10 cellular contexts compared by ENCODE assay signal in the genomic region with DNA sequence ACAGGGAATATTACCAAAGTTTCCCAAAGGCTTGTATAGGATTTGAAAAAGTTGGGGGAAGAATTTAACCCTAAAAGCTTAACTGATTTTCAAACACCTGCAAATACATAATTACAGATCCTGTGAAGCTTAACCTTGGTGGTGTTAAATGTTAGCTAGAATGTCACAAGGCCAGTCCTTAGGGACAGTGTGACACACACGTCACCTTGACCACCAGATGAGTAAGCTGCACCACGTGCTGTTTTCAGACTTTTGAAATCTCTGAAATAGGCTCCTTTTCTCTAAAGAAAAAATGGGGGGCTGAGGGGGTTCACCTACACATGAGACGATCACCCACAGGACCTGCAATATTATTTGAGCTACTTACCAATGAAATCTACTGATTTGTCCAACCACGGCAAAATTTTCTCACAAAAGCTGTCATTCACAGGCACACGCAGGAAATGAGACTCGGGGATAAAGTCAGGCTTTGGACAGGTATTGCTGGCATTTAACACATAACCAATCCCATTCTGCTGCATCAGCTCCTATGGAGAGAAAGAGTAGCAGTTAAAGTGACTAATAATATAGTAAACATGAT.
A peak's percentile ranks its signal among the peaks of the same experiment; 100 is the strongest.
DNase-seq lines count a peak whose midpoint lies in the region; ATAC-seq lines count a peak whose summit lies in the region.
"Had no signal": no experiment of that assay in that cellular context is flagged by ENCODE, and none has a peak within 500 bp of the region (broad histone marks: within the 10 kb centered on the region; RNA-seq: fewer than 3 reads in every experiment).

No MANE protein-coding gene starts in this region.

- no peaks in the 10 kb centered on the region for H3K9me3 Mint-ChIP-seq in naive thymus-derived CD8-positive, alpha-beta T cell

- no peak overlapping the region for H3K4me3 Mint-ChIP-seq in naive thymus-derived CD8-positive, alpha-beta T cell

- POLR2A ChIA-PET in naive thymus-derived CD8-positive, alpha-beta T cell (lab: Charles Lee): no interaction called here

- peaks cover 9 to 22% (median 19%) of the 10 kb centered on the region in 3 donors for H3K36me3 Mint-ChIP-seq in naive thymus-derived CD8-positive, alpha-beta T cell

- H3K4me1 Mint-ChIP-seq in naive thymus-derived CD8-positive, alpha-beta T cell: peaks cover 20 to 40% (median 25%) of the 10 kb centered on the region in 4 donors

- H3K27ac Mint-ChIP-seq in naive thymus-derived CD8-positive, alpha-beta T cell: peak overlapping the region in 7 of 10 donors; percentile 50 to 89 (median 77)

- ATAC-seq in GM18873 (IDR thresholded peaks at IDR 0.05; ENCODE audit: low FRiP score, unreplicated experiment) (peak; percentile 83), GM21737 (IDR thresholded peaks at IDR 0.05; ENCODE audit: unreplicated experiment) (peak; percentile 69), HG03520 (IDR thresholded peaks at IDR 0.05; ENCODE audit: unreplicated experiment) (peak; percentile 67), esophagus mucosa (no peak)
- ATAC-seq in naive thymus-derived CD8-positive, alpha-beta T cell: no peak

- no peak for DNase-seq in naive thymus-derived CD8-positive, alpha-beta T cell
- DNase-seq in NCI-H1694 (lab: John Stamatoyannopoulos, UW) (no peak), NCI-H1436 treated with DMSO at 0.1 percent for 48 hours (lab: John Stamatoyannopoulos, UW) (no peak), UCSD-AML1 (lab: John Stamatoyannopoulos, UW; ENCODE audit: unreplicated experiment) (no peak)
- DNase-seq: activated CD4-positive, alpha-beta T cell treated with anti-CD3 and anti-CD28 coated beads, Interleukin-2, amount 50 U/mL, for 48 hours; IMR-90 had no signal

- no peaks in the 10 kb centered on the region for H3K27me3 Mint-ChIP-seq in naive thymus-derived CD8-positive, alpha-beta T cell

Comparison
In these comparisons a context has a peak if more than half of its experiments do, and no peak if none do; other contexts are left out.
1. ATAC-seq: peak in GM18873 (single experiment), GM21737 (single experiment) and HG03520 (single experiment); none in naive thymus-derived CD8-positive, alpha-beta T cell (0 of 2) and esophagus mucosa (single experiment).